13 cellular contexts compared by ENCODE assay signal in genomic region chr9:130182090-130182909, GRCh38. TPM values are rescaled to one million over a fixed set of nuclear protein-coding genes. Genes with fewer than 3 reads are reported as not detected.
A peak's percentile ranks its signal among the peaks of the same experiment; 100 is the strongest.
DNase-seq lines count a peak whose midpoint lies in the region; TF ChIP-seq lines count a peak whose summit lies in the region.
"Had no signal": no experiment of that assay in that cellular context is flagged by ENCODE, and none has a peak within 500 bp of the region (broad histone marks: within the 10 kb centered on the region; RNA-seq: fewer than 3 reads in every experiment).

No MANE protein-coding gene starts in this region.

- in situ Hi-C loops in mammary epithelial cell (cut with MboI; ENCODE audit: low sequenced_read_pairs in 2 of 2), result no loop called here

- no peak for DNase-seq in breast epithelium (ENCODE audit: low spot score in 2 of 2)
- no peak for DNase-seq in mammary epithelial cell
- DNase-seq in chondrocyte (ENCODE audit: low spot score), result peak; percentile 87
- no peak for DNase-seq in vagina (ENCODE audit: extremely low spot score in 2 of 2)
- DNase-seq in stimulated activated CD4-positive, alpha-beta T cell treated with anti-CD3 and anti-CD28 coated beads, Interleukin-4, amount 100 ng/mL, for 24 hours, result no peak
- DNase-seq in immature natural killer cell, result no peak
- no peak for DNase-seq in Peyer's patch
- DNase-seq: activated CD4-positive, CD25-positive, alpha-beta regulatory T cell; NK-92 treated with Interleukin-12 subunit alpha and Interleukin-12 subunit beta, amount 100 ng/mL, for 24 hours; stimulated activated CD4-positive, alpha-beta T cell treated with anti-CD3 and anti-CD28 coated beads, Interleukin-4, amount 100 ng/mL, for 1 hour; stimulated activated naive B cell treated with anti-CD40 and anti-IgM and Interleukin-4, amounts not matched to agents 10 μg/mL and 1 μg/mL and 100 μg/mL, for 72 hours had no signal

- no peaks in the 10 kb centered on the region for H3K27me3 ChIP-seq in breast epithelium
- no peaks in the 10 kb centered on the region for H3K27me3 ChIP-seq in mammary epithelial cell (ENCODE audit: insufficient read depth, low read length)
- H3K27me3 ChIP-seq in muscle layer of colon (ENCODE audit: control insufficient read depth in 1 of 2, insufficient read depth in 2 of 2, low read length in 2 of 2), result no peaks in the 10 kb centered on the region
- H3K27me3 ChIP-seq in vagina, result no peaks in the 10 kb centered on the region
- no peaks in the 10 kb centered on the region for H3K27me3 ChIP-seq in Peyer's patch

- H3K4me3 Mint-ChIP-seq in chondrocyte (ENCODE audit: unreplicated experiment), result no peak overlapping the region
- H3K4me3 Mint-ChIP-seq in immature natural killer cell, result no peak overlapping the region
- H3K4me3 Mint-ChIP-seq: stimulated activated naive B cell treated with anti-CD40 and anti-IgM and Interleukin-4, amounts not matched to agents 10 μg/mL and 1 μg/mL and 100 μg/mL, for 72 hours had no signal

- no peak overlapping the region for H3K9ac ChIP-seq in mammary epithelial cell (ENCODE audit: insufficient read depth, low read length)
- peak overlapping the region; percentile 65 for H3K9ac ChIP-seq in muscle layer of colon (ENCODE audit: low read length)

- WGBS in mammary epithelial cell (ENCODE audit: low coverage, missing lambda C conversion rate), result 86% methylated on average over 23 of the region's 26 CpGs

- dilution Hi-C loops in mammary epithelial cell (cut with HindIII; ENCODE audit: low sequenced_read_pairs), result no loop called here

- intact Hi-C loops in breast epithelium (cut with DNase I; ENCODE audit: low total_unique reads) (no loop called here), mammary epithelial cell (cut with micrococcal nuclease) (no loop called here), vagina (cut with DNase I) (no loop called here)

- H2AFZ ChIP-seq in mammary epithelial cell (ENCODE audit: low read depth, low read length), result no peak overlapping the region

- H3K4me1 ChIP-seq in breast epithelium (peaks cover 0 to 7% of the 10 kb centered on the region in 2 donors), mammary epithelial cell (ENCODE audit: insufficient read depth, low read length) (peaks cover 22% of the 10 kb centered on the region), muscle layer of colon (ENCODE audit: insufficient read depth, low read length) (peaks cover 86% of the 10 kb centered on the region), vagina (peaks cover 56% of the 10 kb centered on the region), Peyer's patch (peaks cover 0 to 38% (median 0%) of the 10 kb centered on the region in 4 donors)

- H4K20me1 ChIP-seq in mammary epithelial cell (ENCODE audit: insufficient read depth, low read length), result no peaks in the 10 kb centered on the region

- peaks cover 90% of the 10 kb centered on the region for H3K79me2 ChIP-seq in mammary epithelial cell (ENCODE audit: insufficient read depth, low read length)

- TF ChIP-seq CTCF in breast epithelium (IDR thresholded peaks at IDR 0.05) (no peak), mammary epithelial cell (conservative IDR thresholded peaks at IDR 0.05 in 1 of 2, IDR thresholded peaks at IDR 0.05 in 1 of 2; ENCODE audit: extremely low read depth in 1 of 2, insufficient read depth in 1 of 2, low read depth in 1 of 2, low read length in 2 of 2) (no peak), chondrocyte (IDR thresholded peaks at IDR 0.05) (no peak), vagina (IDR thresholded peaks at IDR 0.05) (no peak), Peyer's patch (IDR thresholded peaks at IDR 0.05) (no peak)

- H3K27me3 Mint-ChIP-seq in chondrocyte (ENCODE audit: low read depth), result no peaks in the 10 kb centered on the region
- H3K27me3 Mint-ChIP-seq in immature natural killer cell (ENCODE audit: low read depth in 3 of 3), result peaks cover 0 to 4% (median 0%) of the 10 kb centered on the region in 3 donors

- no peak for TF ChIP-seq POLR2A in breast epithelium (IDR thresholded peaks at IDR 0.05)
- no peak for TF ChIP-seq POLR2A in vagina (IDR thresholded peaks at IDR 0.05)
- no peak for TF ChIP-seq POLR2A in Peyer's patch (IDR thresholded peaks at IDR 0.05)

- no peaks in the 10 kb centered on the region for H3K36me3 Mint-ChIP-seq in chondrocyte (ENCODE audit: low read depth)
- H3K36me3 Mint-ChIP-seq in immature natural killer cell, result no peaks in the 10 kb centered on the region

- H3K9me3 Mint-ChIP-seq in chondrocyte (ENCODE audit: low read depth), result no peaks in the 10 kb centered on the region
- H3K9me3 Mint-ChIP-seq in immature natural killer cell, result no peaks in the 10 kb centered on the region
- H3K9me3 Mint-ChIP-seq: stimulated activated naive B cell treated with anti-CD40 and anti-IgM and Interleukin-4, amounts not matched to agents 10 μg/mL and 1 μg/mL and 100 μg/mL, for 72 hours had no signal

- no TSS peak for BruUV-seq in mammary epithelial cell (replicated peaks; lab: Mats Ljungman, UMichigan)

- H3K9me3 ChIP-seq in breast epithelium, result no peaks in the 10 kb centered on the region
- H3K9me3 ChIP-seq in mammary epithelial cell (replicated peaks; ENCODE audit: insufficient read depth, low read length), result no peaks in the 10 kb centered on the region
- no peaks in the 10 kb centered on the region for H3K9me3 ChIP-seq in muscle layer of colon (ENCODE audit: low read length)
- H3K9me3 ChIP-seq in vagina, result no peaks in the 10 kb centered on the region
- H3K9me3 ChIP-seq in Peyer's patch, result no peaks in the 10 kb centered on the region

- H3K4me2 ChIP-seq in mammary epithelial cell (ENCODE audit: insufficient read depth, low read depth, low read length), result no peak overlapping the region

- H3K27ac ChIP-seq in breast epithelium, result peak overlapping the region; percentile 48 to 73
- no peak overlapping the region for H3K27ac ChIP-seq in mammary epithelial cell (ENCODE audit: insufficient read depth, low read depth, low read length)
- peak overlapping the region; percentile 81 for H3K27ac ChIP-seq in muscle layer of colon (ENCODE audit: low read depth, low read length)
- H3K27ac ChIP-seq in vagina, result peak overlapping the region; percentile 90
- peak overlapping the region in 2 of 4 donors; percentile 28 to 75 for H3K27ac ChIP-seq in Peyer's patch
- H3K27ac ChIP-seq: HL-60 had no signal

- H3K27ac Mint-ChIP-seq in chondrocyte (ENCODE audit: unreplicated experiment) (no peak overlapping the region), immature natural killer cell (no peak overlapping the region)
- H3K27ac Mint-ChIP-seq: stimulated activated naive B cell treated with anti-CD40 and anti-IgM and Interleukin-4, amounts not matched to agents 10 μg/mL and 1 μg/mL and 100 μg/mL, for 72 hours had no signal

- H3K4me3 ChIP-seq in breast epithelium (no peak overlapping the region), mammary epithelial cell (replicated peaks in 1 of 3; ENCODE audit: insufficient read depth in 1 of 3, low read depth in 2 of 3, low read length in 3 of 3) (no peak overlapping the region), muscle layer of colon (ENCODE audit: low read depth in 1 of 2, low read length in 2 of 2) (peak overlapping the region in 1 of 2 donors; percentile 2), vagina (no peak overlapping the region), Peyer's patch (no peak overlapping the region)

- H3K4me1 Mint-ChIP-seq in chondrocyte (ENCODE audit: low read depth), result peaks cover 70% of the 10 kb centered on the region
- H3K4me1 Mint-ChIP-seq in immature natural killer cell, result no peaks in the 10 kb centered on the region

- no peaks in the 10 kb centered on the region for H3K36me3 ChIP-seq in breast epithelium
- no peaks in the 10 kb centered on the region for H3K36me3 ChIP-seq in mammary epithelial cell (ENCODE audit: insufficient read depth, low read length)
- H3K36me3 ChIP-seq in muscle layer of colon (ENCODE audit: insufficient read depth, low read length), result peaks cover 6% of the 10 kb centered on the region
- H3K36me3 ChIP-seq in vagina, result no peaks in the 10 kb centered on the region
- no peaks in the 10 kb centered on the region for H3K36me3 ChIP-seq in Peyer's patch

- CTCF ChIA-PET in mammary epithelial cell (lab: Charles Lee; ENCODE audit: low non-redundant PET), result no interaction called here

RNA-seq across cellular contexts. Expression of gene NCS1, which starts 10.1 kb away (rescaled TPM):
- total RNA-seq in breast epithelium (1 to 10 TPM; 3.2 to 3.9 (median 3.4) TPM), mammary epithelial cell (10 to 100 TPM; 76.5 to 85.4 TPM), chondrocyte (50.0 to 59.5 TPM (median 56.6 TPM) in 3 replicates), vagina (20.4 TPM), Peyer's patch (1 to 10 TPM in 3 of 4 donors, under 1 TPM in 1; 0.70 to 6.6 (median 4.1) TPM)
- polyA plus RNA-seq in mammary epithelial cell (59.8 TPM), immature natural killer cell (under 1 TPM in 2 of 3 donors, not detected in 1; 0.26 to 0.30 TPM)
- polyA minus RNA-seq in mammary epithelial cell, result 53.3 TPM
